22 cellular contexts compared by ENCODE assay signal in the genomic region with DNA sequence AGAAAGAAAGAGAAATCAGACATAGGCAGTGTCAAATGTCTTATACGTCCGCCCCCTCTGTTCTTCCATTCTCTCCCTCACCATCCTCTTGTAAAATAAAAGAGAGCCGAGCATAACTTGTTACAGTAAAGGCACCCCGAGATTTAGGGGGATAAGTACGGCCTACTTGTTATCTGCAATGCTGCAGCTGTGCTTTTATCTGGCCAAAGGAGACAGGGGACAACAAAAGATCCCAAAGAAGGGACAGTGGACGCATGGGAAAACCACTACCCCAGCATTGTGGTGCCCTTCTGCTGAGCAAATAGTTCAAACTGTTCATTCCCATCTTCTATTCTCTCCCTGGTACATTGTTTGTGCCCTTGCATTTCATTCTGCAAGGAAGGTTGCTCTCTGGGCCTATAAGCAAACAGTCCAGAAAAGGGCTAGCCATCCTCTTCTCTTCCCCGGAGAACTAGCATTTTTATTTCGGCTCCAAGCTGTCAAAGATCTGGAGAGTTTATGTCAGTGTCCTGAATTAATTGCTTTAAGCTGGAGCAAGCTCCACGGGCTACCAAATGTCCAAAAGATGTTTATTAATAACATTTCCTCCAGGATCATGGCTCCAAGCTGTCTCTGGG. TPM values are rescaled to one million over a fixed set of nuclear protein-coding genes. Genes with fewer than 3 reads are reported as not detected.
A peak's percentile ranks its signal among the peaks of the same experiment; 100 is the strongest.
DNase-seq lines count a peak whose midpoint lies in the region; ATAC-seq, FAIRE-seq and TF ChIP-seq lines count a peak whose summit lies in the region.
"Had no signal": no experiment of that assay in that cellular context is flagged by ENCODE, and none has a peak within 500 bp of the region (broad histone marks: within the 10 kb centered on the region; RNA-seq: fewer than 3 reads in every experiment).

No MANE protein-coding gene starts in this region.

- H4K5ac ChIP-seq in H1 (ENCODE audit: insufficient read length, low read depth, low read length), result no peak overlapping the region

- H2BK20ac ChIP-seq in H1 (ENCODE audit: low read length), result no peak overlapping the region

- TF ChIP-seq RAD21 in H1 (IDR thresholded peaks at IDR 0.05 in 1 of 2, conservative IDR thresholded peaks at IDR 0.05 in 1 of 2; ENCODE audit: low read depth in 2 of 2, low read length in 2 of 2), result no peak

- H3K27me3 Mint-ChIP-seq in neural progenitor cell (ENCODE audit: insufficient read depth, low read depth), result peaks cover 84% of the 10 kb centered on the region
- H3K27me3 Mint-ChIP-seq in activated CD4-positive, alpha-beta memory T cell treated with anti-CD3 and anti-CD28 coated beads for 36 hours, result peaks cover 39% of the 10 kb centered on the region

- peak overlapping the region; percentile 17 for H3K4me3 Mint-ChIP-seq in neural progenitor cell
- no peak overlapping the region for H3K4me3 Mint-ChIP-seq in activated CD4-positive, alpha-beta memory T cell treated with anti-CD3 and anti-CD28 coated beads for 36 hours
- H3K4me3 Mint-ChIP-seq: CD4-positive, alpha-beta T cell had no signal

- H3K4me1 ChIP-seq in H1 (replicated peaks in 1 of 4; ENCODE audit: control insufficient read depth in 3 of 4, insufficient read depth in 4 of 4, low read length in 3 of 4) (peaks cover 9 to 37% (median 19%) of the 10 kb centered on the region in 4 experiments), neural progenitor cell (peaks cover 39% of the 10 kb centered on the region)
- H3K4me1 ChIP-seq: A549; BLaER1 treated with 17β-estradiol and CSF1 and Interleukin-3, amounts not matched to agents 10 nM and 100 nM had no signal

- H4K8ac ChIP-seq in H1 (ENCODE audit: extremely low read depth, insufficient read depth, low read length), result no peak overlapping the region

- intact Hi-C loops in activated CD4-positive, alpha-beta memory T cell treated with anti-CD3 and anti-CD28 coated beads for 36 hours (cut with micrococcal nuclease), result no loop called here

- no peak for FAIRE-seq in H1 (lab: Jason Lieb, UNC)
- FAIRE-seq: G401.6, GM12878 had no signal

- no peak for TF ChIP-seq EP300 in H1 (IDR thresholded peaks at IDR 0.05; ENCODE audit: borderline replicate concordance in 1 of 2, low read depth in 2 of 2, low read length in 2 of 2)

- H2BK120ac ChIP-seq in H1 (replicated peaks; ENCODE audit: low read depth, low read length), result no peak overlapping the region

- no peak overlapping the region for H2BK15ac ChIP-seq in H1 (ENCODE audit: low read length)

- ATAC-seq in HG02588 (IDR thresholded peaks at IDR 0.05; ENCODE audit: unreplicated experiment), result no peak
- ATAC-seq: A549, GM12878, PC-3, SK-N-SH treated with all-trans-retinoic acid at 6 μM for 48 hours had no signal

- no peaks in the 10 kb centered on the region; the same call in 1 of the 2 replicates for H3K23me2 ChIP-seq in H1 (ENCODE audit: low read depth, low read length)

- H3K9ac ChIP-seq in H1 (replicated peaks in 1 of 4; ENCODE audit: extremely low read depth in 1 of 4, low read depth in 3 of 4, low read length in 3 of 4), result no peak overlapping the region
- no peak overlapping the region for H3K9ac ChIP-seq in neural progenitor cell
- H3K9ac ChIP-seq: BLaER1 treated with 17β-estradiol and CSF1 and Interleukin-3, amounts not matched to agents 10 nM and 100 nM had no signal

- H3K4me3 ChIP-seq in H1 (ENCODE audit: extremely low read depth in 1 of 4, insufficient read depth in 2 of 4, low read depth in 3 of 4, low read length in 4 of 4) (no peak overlapping the region), neural progenitor cell (peak overlapping the region; percentile 25)
- H3K4me3 ChIP-seq: A549; BLaER1 treated with 17β-estradiol and CSF1 and Interleukin-3, amounts not matched to agents 10 nM and 100 nM; GM12878 had no signal

- 0 out of 4 replicates have a peak overlapping the region, but pooled peaks of 1 of the 2 experiments have one; percentile 9 for H3K4me2 ChIP-seq in H1 (ENCODE audit: insufficient read depth in 1 of 2, low read depth in 2 of 2, low read length in 2 of 2)
- H3K4me2 ChIP-seq in neural progenitor cell, result peak overlapping the region; percentile 66
- H3K4me2 ChIP-seq: A549; BLaER1 treated with 17β-estradiol and CSF1 and Interleukin-3, amounts not matched to agents 10 nM and 100 nM had no signal

- no peaks in the 10 kb centered on the region for H3K9me3 ChIP-seq in H1 (ENCODE audit: insufficient read depth in 2 of 2, low read depth in 1 of 2, low read length in 1 of 2)
- H3K9me3 ChIP-seq in neural progenitor cell (ENCODE audit: low read depth), result no peaks in the 10 kb centered on the region
- H3K9me3 ChIP-seq: A549 had no signal

- H3K36me3 ChIP-seq in H1 (ENCODE audit: control insufficient read depth in 2 of 4, insufficient read depth in 4 of 4, low read length in 3 of 4), result no peaks in the 10 kb centered on the region
- H3K36me3 ChIP-seq in neural progenitor cell, result no peaks in the 10 kb centered on the region
- H3K36me3 ChIP-seq: BLaER1 treated with 17β-estradiol and CSF1 and Interleukin-3, amounts not matched to agents 10 nM and 100 nM had no signal

- TF ChIP-seq POLR2A in H1 (IDR thresholded peaks at IDR 0.05; ENCODE audit: control extremely low read depth in 1 of 2, low read depth in 2 of 2, low read length in 2 of 2), result no peak

- TF ChIP-seq CTCF in H1 (IDR thresholded peaks at IDR 0.05; ENCODE audit: control extremely low read depth in 1 of 3, insufficient read depth in 1 of 3, low read depth in 1 of 3, low read length in 3 of 3), result no peak
- TF ChIP-seq CTCF in neural progenitor cell (IDR thresholded peaks at IDR 0.05), result no peak

- H3K27ac ChIP-seq in H1 (ENCODE audit: low read depth, low read length), result no peak overlapping the region
- H3K27ac ChIP-seq in neural progenitor cell, result no peak overlapping the region
- H3K27ac ChIP-seq: A549; BLaER1 treated with 17β-estradiol and CSF1 and Interleukin-3, amounts not matched to agents 10 nM and 100 nM had no signal

- H3K14ac ChIP-seq in H1 (ENCODE audit: insufficient read length), result no peak overlapping the region

- no peak overlapping the region for H2BK12ac ChIP-seq in H1 (ENCODE audit: low read depth, low read length)

- H3K27me3 ChIP-seq in H1 (replicated peaks in 1 of 4; ENCODE audit: control insufficient read depth in 3 of 4, extremely low read depth in 1 of 4, insufficient read depth in 3 of 4, low read length in 3 of 4), result peaks cover 78 to 100% (median 97%) of the 10 kb centered on the region in 4 experiments
- H3K27me3 ChIP-seq in neural progenitor cell, result peaks cover 100% of the 10 kb centered on the region

- CTCF ChIA-PET in H1 (lab: Charles Lee; ENCODE audit: partially characterized antibody), result interaction anchor here (0.6 to 1.9 kb wide), 3 partner anchors 22 to 176 kb away, joined by 3 to 4 read pairs (median 3); no protein-coding TSS in a partner anchor
- CTCF ChIA-PET in activated CD4-positive, alpha-beta memory T cell treated with anti-CD3 and anti-CD28 coated beads for 36 hours (lab: Charles Lee), result no interaction called here

- no peak overlapping the region for H2AK5ac ChIP-seq in H1 (ENCODE audit: low read depth, low read length)

- no peak overlapping the region for H3K23ac ChIP-seq in H1 (ENCODE audit: insufficient read length)

- H2BK5ac ChIP-seq in H1 (ENCODE audit: low read depth, low read length), result no peak overlapping the region

- WGBS in H1 (ENCODE audit: extremely low coverage in 1 of 2, insufficient coverage in 1 of 2, insufficient read length in 1 of 2, insufficient replicate concordance in 2 of 2, low coverage in 1 of 2, low lambda C conversion rate in 2 of 2, missing lambda C conversion rate in 1 of 2), 2 experiments, result 25% methylated on average over 9 of the region's 9 CpGs; no CpG with 5 or more reads in 1 of the 2 experiments

- H3K36me3 Mint-ChIP-seq in neural progenitor cell, result no peaks in the 10 kb centered on the region
- peaks cover 4% of the 10 kb centered on the region for H3K36me3 Mint-ChIP-seq in activated CD4-positive, alpha-beta memory T cell treated with anti-CD3 and anti-CD28 coated beads for 36 hours

- H4K20me1 ChIP-seq in H1 (replicated peaks in 1 of 2; ENCODE audit: control insufficient read depth in 1 of 2, insufficient read depth in 2 of 2, low read length in 2 of 2) (peaks cover 8 to 17% of the 10 kb centered on the region in 2 experiments), neural progenitor cell (ENCODE audit: low read depth) (peaks cover 64% of the 10 kb centered on the region)

- no peak overlapping the region for H4K91ac ChIP-seq in H1 (replicated peaks; ENCODE audit: insufficient read length, low read length)

- H3F3A ChIP-seq in neural progenitor cell (ENCODE audit: low read depth), result peaks cover 41% of the 10 kb centered on the region

- H3K79me1 ChIP-seq in H1 (ENCODE audit: low read depth, low read length), result no peaks in the 10 kb centered on the region

- H3K27ac Mint-ChIP-seq in neural progenitor cell, result no peak overlapping the region
- no peak overlapping the region for H3K27ac Mint-ChIP-seq in activated CD4-positive, alpha-beta memory T cell treated with anti-CD3 and anti-CD28 coated beads for 36 hours
- H3K27ac Mint-ChIP-seq: CD4-positive, alpha-beta T cell had no signal

- H3K4ac ChIP-seq in H1 (replicated peaks; ENCODE audit: insufficient read length, low read depth, low read length), result no peak overlapping the region

- H3K79me2 ChIP-seq in H1 (ENCODE audit: control insufficient read depth in 1 of 2, insufficient read depth in 2 of 2, low read length in 2 of 2) (no peaks in the 10 kb centered on the region), neural progenitor cell (ENCODE audit: low read depth) (no peaks in the 10 kb centered on the region)

- H3K18ac ChIP-seq in H1 (ENCODE audit: extremely low read depth, low read length), result no peak overlapping the region

- no peaks in the 10 kb centered on the region for H3K9me3 Mint-ChIP-seq in neural progenitor cell
- no peaks in the 10 kb centered on the region for H3K9me3 Mint-ChIP-seq in activated CD4-positive, alpha-beta memory T cell treated with anti-CD3 and anti-CD28 coated beads for 36 hours
- H3K9me3 Mint-ChIP-seq: CD4-positive, alpha-beta T cell had no signal

- DNase-seq in NCI-H69 (lab: John Stamatoyannopoulos, UW), result peak; percentile 89
- no peak for DNase-seq in H1 (ENCODE audit: low read depth in 1 of 2, low spot score in 2 of 2)
- peak; percentile 52 for DNase-seq in neural progenitor cell (ENCODE audit: low spot score)
- no peak for DNase-seq in activated CD4-positive, alpha-beta memory T cell treated with anti-CD3 and anti-CD28 coated beads for 36 hours
- DNase-seq in DMS153 (lab: John Stamatoyannopoulos, UW), result no peak
- DNase-seq in NCI-H1436 (lab: John Stamatoyannopoulos, UW), result no peak
- DNase-seq: AML-193; CD4-positive, alpha-beta T cell; Kasumi-1; MV-4-11; NCI-H1105; NCI-H1694; NCI-H2029 treated with DMSO at 0.1 percent for 48 hours; NCI-H226; NCI-H510A; PC-3 had no signal

- no peak overlapping the region for H2AFZ ChIP-seq in H1 (ENCODE audit: low read length)
- no peak overlapping the region for H2AFZ ChIP-seq in neural progenitor cell (replicated peaks)

- no peak overlapping the region for H3K56ac ChIP-seq in H1 (replicated peaks; ENCODE audit: insufficient read length, low read depth, low read length)

- POLR2A ChIA-PET in H1 (lab: Charles Lee; ENCODE audit: partially characterized antibody), result interaction anchor here (2.7 kb wide), 1 partner anchor 10 kb away, joined by 9 read pairs; no protein-coding TSS in a partner anchor
- POLR2A ChIA-PET in activated CD4-positive, alpha-beta memory T cell treated with anti-CD3 and anti-CD28 coated beads for 36 hours (lab: Charles Lee), result no interaction called here

- H3K4me1 Mint-ChIP-seq in neural progenitor cell, result peaks cover 4% of the 10 kb centered on the region
- no peaks in the 10 kb centered on the region for H3K4me1 Mint-ChIP-seq in activated CD4-positive, alpha-beta memory T cell treated with anti-CD3 and anti-CD28 coated beads for 36 hours (ENCODE audit: low read depth)

RNA-seq across cellular contexts. Expression of a gene that starts 22.3 kb away (rescaled TPM):
- 0.34 TPM in 1 of 2 replicates, not detected in the other for total RNA-seq in H1 (2021; fragmentation: NEBNext Ultra II Directional; extraction: Animal tissue kit (Norgen Biotek cat#: 25700))
- polyA plus RNA-seq in H1 (2011; rRNA removed), result 0.09 TPM in 1 of 2 replicates, not detected in the other
- polyA plus RNA-seq in H1 (2011; cell fraction: cytosol; rRNA removed), result not detected
- polyA plus RNA-seq in H1 (2011; cell fraction: nucleus; rRNA removed), result 0.04 TPM
- polyA plus RNA-seq in H1 (2012, experiment 1 of 2), result 0.06 to 0.12 TPM (median 0.09 TPM) in 3 of 4 replicates, not detected in the other
- polyA plus RNA-seq in H1 (2012, experiment 2 of 2), result 0.12 TPM
- 0.28 TPM for polyA plus RNA-seq in H1 (2013, experiment 1 of 2)
- 0.31 TPM for polyA plus RNA-seq in H1 (2013, experiment 2 of 2)
- not detected in 2 replicates for polyA minus RNA-seq in H1 (2011; rRNA and poly(A)+ RNA removed)
- not detected for polyA minus RNA-seq in H1 (2011; cell fraction: cytosol; rRNA and poly(A)+ RNA removed)
- not detected for polyA minus RNA-seq in H1 (2011; cell fraction: nucleus; rRNA and poly(A)+ RNA removed)
- not detected in 2 replicates for total RNA-seq in neural progenitor cell (ENCODE audit: low replicate concordance)
- total RNA-seq in activated CD4-positive, alpha-beta memory T cell treated with anti-CD3 and anti-CD28 coated beads for 36 hours, result not detected
- total RNA-seq: CD4-positive, alpha-beta T cell; GM12878 had no signal
- polyA plus RNA-seq: GM12878 had no signal

Comparison
In these comparisons a context has a peak if more than half of its experiments do, and no peak if none do; other contexts are left out.
1. DNase-seq: peak in NCI-H69 (single experiment) and neural progenitor cell (single experiment); none in H1 (0 of 2), activated CD4-positive, alpha-beta memory T cell treated with anti-CD3 and anti-CD28 coated beads for 36 hours (single experiment), DMS153 (single experiment) and NCI-H1436 (single experiment).